In the genomic region with DNA sequence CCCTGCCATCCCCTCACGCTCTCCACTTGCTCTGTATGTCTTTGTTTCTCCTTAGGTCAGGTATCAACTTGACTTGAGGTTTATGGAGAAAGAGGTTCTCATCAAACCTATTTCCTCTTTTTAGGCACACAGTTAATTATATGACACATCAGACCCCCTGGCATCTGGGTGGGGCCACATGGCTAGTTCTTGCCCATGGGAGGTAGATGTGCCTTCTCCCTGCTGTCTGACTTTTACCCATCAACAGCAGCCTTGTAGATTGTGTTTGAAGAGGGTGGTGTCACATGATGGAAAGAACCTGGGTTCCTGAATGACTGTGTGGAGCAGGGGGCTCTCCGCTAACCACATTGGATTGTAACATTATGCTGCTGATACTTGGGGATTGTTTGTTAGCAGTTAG, we compare ENCODE assay signal across 22 cellular contexts. TPM values are rescaled to one million over a fixed set of nuclear protein-coding genes. Genes with fewer than 3 reads are reported as not detected.
DNase-seq lines count a peak whose midpoint lies in the region; ATAC-seq and TF ChIP-seq lines count a peak whose summit lies in the region.
"Had no signal": no experiment of that assay in that cellular context is flagged by ENCODE, and none has a peak within 500 bp of the region (broad histone marks: within the 10 kb centered on the region; RNA-seq: fewer than 3 reads in every experiment).

No MANE protein-coding gene starts in this region.

- H3K4me1 ChIP-seq in left ventricle myocardium inferior, result peaks cover 48% of the 10 kb centered on the region
- peaks cover 10% of the 10 kb centered on the region for H3K4me1 ChIP-seq in right cardiac atrium (ENCODE audit: control insufficient read depth, insufficient read depth, low read length)
- peaks cover 0 to 2% of the 10 kb centered on the region in 2 donors for H3K4me1 ChIP-seq in uterus
- H3K4me1 ChIP-seq: HAP-1, SJSA1 had no signal

- H3K4me1 Mint-ChIP-seq in nephron, result peaks cover 42% of the 10 kb centered on the region
- H3K4me1 Mint-ChIP-seq: activated CD8-positive, alpha-beta memory T cell treated with anti-CD3 and anti-CD28 coated beads, Interleukin-2, amount 10 ng/mL, durations not matched to agents 7 days and 5 days had no signal

- H3K36me3 ChIP-seq in left ventricle myocardium inferior (peaks cover 7% of the 10 kb centered on the region), uterus (no peaks in the 10 kb centered on the region)
- H3K36me3 ChIP-seq: HAP-1, SJSA1 had no signal

- H3K27me3 ChIP-seq in left ventricle myocardium inferior (ENCODE audit: low read depth) (no peaks in the 10 kb centered on the region), right cardiac atrium (ENCODE audit: control insufficient read depth, insufficient read depth) (no peaks in the 10 kb centered on the region), uterus (no peaks in the 10 kb centered on the region)
- H3K27me3 ChIP-seq: SJSA1 had no signal

- WGBS in right cardiac atrium, result 95% methylated on average over 2 of the region's 2 CpGs

- intact Hi-C loops in left ventricle myocardium inferior (cut with micrococcal nuclease) (no loop called here), right cardiac atrium (cut with DNase I) (loop anchor here in 1 of 4 donors (5.0 kb wide), 1 partner anchor 44 kb away; no protein-coding TSS in a partner anchor), uterus (cut with DNase I; ENCODE audit: low total_unique reads) (no loop called here)

- H3K4me3 Mint-ChIP-seq in nephron, result no peak overlapping the region
- H3K4me3 Mint-ChIP-seq: activated CD8-positive, alpha-beta memory T cell treated with anti-CD3 and anti-CD28 coated beads, Interleukin-2, amount 10 ng/mL, durations not matched to agents 7 days and 5 days; CD8-positive, alpha-beta T cell; memory B cell; natural killer cell treated with Interleukin-12 subunit alpha and Interleukin-12 subunit beta and Interleukin-15 and Interleukin-18, amount 100 ng/mL, for 72 hours had no signal

- H3K9me3 Mint-ChIP-seq in nephron, result no peaks in the 10 kb centered on the region
- H3K9me3 Mint-ChIP-seq: activated T-helper 2 cell treated with anti-CD3 and anti-CD28 coated beads, Interferon-gamma antibody, Interleukin-2, Interleukin-4, amounts not matched to agents 10 μg/mL and 5 μg/mL and 100 μg/mL, durations not matched to agents 14 hours and 24 hours and 36 hours; CD8-positive, alpha-beta T cell; memory B cell; natural killer cell treated with Interleukin-12 subunit alpha and Interleukin-12 subunit beta and Interleukin-15 and Interleukin-18, amount 100 ng/mL, for 72 hours had no signal

- H3K9me3 ChIP-seq in left ventricle myocardium inferior (replicated peaks) (no peaks in the 10 kb centered on the region), right cardiac atrium (ENCODE audit: control insufficient read depth, low read length) (no peaks in the 10 kb centered on the region), uterus (no peaks in the 10 kb centered on the region)
- H3K9me3 ChIP-seq: HAP-1, heart right ventricle, SJSA1 had no signal

- ATAC-seq in right cardiac atrium, result no peak
- ATAC-seq: activated CD8-positive, alpha-beta memory T cell treated with anti-CD3 and anti-CD28 coated beads, Interleukin-2, amount 10 ng/mL, durations not matched to agents 7 days and 5 days; CD8-positive, alpha-beta T cell; heart right ventricle; natural killer cell treated with Interleukin-12 subunit alpha and Interleukin-12 subunit beta and Interleukin-15 and Interleukin-18, amount 100 ng/mL, for 72 hours had no signal

- H3K27ac ChIP-seq in left ventricle myocardium inferior (replicated peaks) (peak overlapping the region; percentile 58), right cardiac atrium (ENCODE audit: low read length) (no peak overlapping the region), VCaP (peak overlapping the region; percentile 98), uterus (peak overlapping the region; percentile 70 to 74)
- H3K27ac ChIP-seq: SJSA1 had no signal

- peak overlapping the region; percentile 59 to 69 (median 59) for H3K27ac Mint-ChIP-seq in nephron
- H3K27ac Mint-ChIP-seq: activated CD8-positive, alpha-beta memory T cell treated with anti-CD3 and anti-CD28 coated beads, Interleukin-2, amount 10 ng/mL, durations not matched to agents 7 days and 5 days; activated T-helper 2 cell treated with anti-CD3 and anti-CD28 coated beads, Interferon-gamma antibody, Interleukin-2, Interleukin-4, amounts not matched to agents 10 μg/mL and 5 μg/mL and 100 μg/mL, durations not matched to agents 14 hours and 24 hours and 36 hours; CD8-positive, alpha-beta T cell; memory B cell; natural killer cell treated with Interleukin-12 subunit alpha and Interleukin-12 subunit beta and Interleukin-15 and Interleukin-18, amount 100 ng/mL, for 72 hours had no signal

- H3K27me3 Mint-ChIP-seq in nephron (ENCODE audit: low read depth), result peaks cover 24% of the 10 kb centered on the region

- no peak overlapping the region for H3K4me3 ChIP-seq in left ventricle myocardium inferior
- no peak overlapping the region for H3K4me3 ChIP-seq in right cardiac atrium (ENCODE audit: low read length)
- H3K4me3 ChIP-seq in uterus, result no peak overlapping the region
- H3K4me3 ChIP-seq: HAP-1, heart right ventricle, SJSA1, smooth muscle cell had no signal

- TF ChIP-seq CTCF in left ventricle myocardium inferior (IDR thresholded peaks at IDR 0.05; ENCODE audit: borderline replicate concordance), result no peak
- no peak for TF ChIP-seq CTCF in VCaP (conservative IDR thresholded peaks at IDR 0.05)
- no peak for TF ChIP-seq CTCF in nephron (IDR thresholded peaks at IDR 0.05; ENCODE audit: unreplicated experiment in 3 of 3)
- TF ChIP-seq CTCF in uterus (IDR thresholded peaks at IDR 0.05), result no peak

- no peak for TF ChIP-seq POLR2A in uterus (IDR thresholded peaks at IDR 0.05)

- no peak for DNase-seq in left ventricle myocardium inferior
- DNase-seq in right cardiac atrium, result no peak
- no peak for DNase-seq in uterus
- DNase-seq in EL, result no peak
- no peak for DNase-seq in 8988T
- no peak for DNase-seq in GM03348 (ENCODE audit: low spot score)
- DNase-seq: activated CD8-positive, alpha-beta memory T cell treated with anti-CD3 and anti-CD28 coated beads, Interleukin-2, amount 10 ng/mL, durations not matched to agents 7 days and 5 days; CD8-positive, alpha-beta T cell; DND-41; effector memory CD4-positive, alpha-beta T cell; heart right ventricle; IMR-90; MM.1S; stimulated activated CD8-positive, alpha-beta memory T cell treated with anti-CD3 and anti-CD28 coated beads, Interleukin-4, amount 100 ng/mL, for 48 hours had no signal

- H3K36me3 Mint-ChIP-seq in nephron (ENCODE audit: low read depth), result no peaks in the 10 kb centered on the region
- H3K36me3 Mint-ChIP-seq: activated CD8-positive, alpha-beta memory T cell treated with anti-CD3 and anti-CD28 coated beads, Interleukin-2, amount 10 ng/mL, durations not matched to agents 7 days and 5 days; CD8-positive, alpha-beta T cell; memory B cell; natural killer cell treated with Interleukin-12 subunit alpha and Interleukin-12 subunit beta and Interleukin-15 and Interleukin-18, amount 100 ng/mL, for 72 hours had no signal

RNA-seq across cellular contexts. Expression of a gene that starts 7.2 kb away (rescaled TPM):
- 199 TPM for total RNA-seq in left ventricle myocardium inferior
- total RNA-seq in right cardiac atrium, result 100 to 1,000 TPM; 188 to 264 (median 233) TPM
- 376 TPM for polyA plus RNA-seq in right cardiac atrium
- total RNA-seq in uterus, result 10 to 100 TPM in 3 of 4 donors, 1 to 10 TPM in 1; 10.0 to 63.2 (median 30.9) TPM

RNA-seq across cellular contexts. Expression of a gene that starts 28.0 kb away (rescaled TPM):
- 42.0 TPM for total RNA-seq in left ventricle myocardium inferior
- total RNA-seq in right cardiac atrium, result 10 to 100 TPM in 3 of 4 donors, 1 to 10 TPM in 1; 10.0 to 44.4 (median 27.1) TPM
- 14.4 TPM for polyA plus RNA-seq in right cardiac atrium
- total RNA-seq in uterus, result 1 to 10 TPM in 3 of 4 donors, not detected in 1; 1.9 to 6.1 (median 5.5) TPM
- total RNA-seq: activated CD8-positive, alpha-beta memory T cell treated with anti-CD3 and anti-CD28 coated beads, Interleukin-2, amount 10 ng/mL, durations not matched to agents 7 days and 5 days; activated T-helper 2 cell treated with anti-CD3 and anti-CD28 coated beads, Interferon-gamma antibody, Interleukin-2, Interleukin-4, amounts not matched to agents 10 μg/mL and 5 μg/mL and 100 μg/mL, durations not matched to agents 14 hours and 24 hours and 36 hours; CD8-positive, alpha-beta T cell; natural killer cell treated with Interleukin-12 subunit alpha and Interleukin-12 subunit beta and Interleukin-15 and Interleukin-18, amount 100 ng/mL, for 72 hours had no signal
